Comparison of ENCODE assay signal across 9 cellular contexts in the genomic region with DNA sequence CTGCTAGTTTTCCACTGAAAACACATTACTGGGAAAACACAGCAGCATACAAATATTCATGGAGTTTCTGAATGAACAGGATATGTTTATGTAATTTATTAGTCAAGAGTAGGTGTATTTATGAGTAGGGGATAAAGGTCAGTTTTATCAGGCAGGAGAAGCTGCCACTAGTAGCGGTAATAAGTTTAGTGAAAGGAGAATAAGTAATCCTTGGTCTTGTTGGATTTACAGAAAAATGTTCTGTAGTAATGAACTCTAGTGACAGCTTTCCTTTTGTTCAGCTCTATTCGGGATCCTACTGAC. TPM values are rescaled to one million over a fixed set of nuclear protein-coding genes. Genes with fewer than 3 reads are reported as not detected.
DNase-seq lines count a peak whose midpoint lies in the region; TF ChIP-seq lines count a peak whose summit lies in the region.
"Had no signal": no experiment of that assay in that cellular context is flagged by ENCODE, and none has a peak within 500 bp of the region (broad histone marks: within the 10 kb centered on the region; RNA-seq: fewer than 3 reads in every experiment).

No MANE protein-coding gene starts in this region.

- 57% methylated on average over 2 of the region's 2 CpGs for WGBS in esophagus squamous epithelium, 2 donors

- peak overlapping the region; percentile 64 for H3K4me3 ChIP-seq in GM12875 (ENCODE audit: low read depth, low read length)
- H3K4me3 ChIP-seq in Peyer's patch = peak overlapping the region in 3 of 4 donors; percentile 49 to 60 (median 59)
- peak overlapping the region in 3 of 4 donors; percentile 51 to 77 (median 60) for H3K4me3 ChIP-seq in esophagus squamous epithelium

- peak; percentile 38 to 62 for TF ChIP-seq POLR2A in Peyer's patch (IDR thresholded peaks at IDR 0.05)
- TF ChIP-seq POLR2A in esophagus squamous epithelium (IDR thresholded peaks at IDR 0.05) = no peak

- DNase-seq in Peyer's patch (no peak), esophagus squamous epithelium (lab: John Stamatoyannopoulos, UW) (no peak), progenitor cell of endocrine pancreas (ENCODE audit: low spot score, unreplicated experiment) (no peak), NCI-H446 treated with DMSO at 0.1 percent for 48 hours (lab: John Stamatoyannopoulos, UW) (no peak), NCI-H2227 (lab: John Stamatoyannopoulos, UW; ENCODE audit: unreplicated experiment) (no peak), SKM-1 (lab: John Stamatoyannopoulos, UW; ENCODE audit: unreplicated experiment) (no peak), NCI-H526 treated with DMSO at 0.1 percent for 48 hours (lab: John Stamatoyannopoulos, UW) (no peak)
- DNase-seq: effector CD8-positive, alpha-beta T cell had no signal

- peaks cover 24% of the 10 kb centered on the region for H3K4me1 Mint-ChIP-seq in progenitor cell of endocrine pancreas (ENCODE audit: low read depth)

- TF ChIP-seq CTCF in GM12875 (IDR thresholded peaks at IDR 0.05; ENCODE audit: borderline replicate concordance, insufficient read depth, low read depth, low read length) = no peak
- no peak for TF ChIP-seq CTCF in Peyer's patch (IDR thresholded peaks at IDR 0.05)
- TF ChIP-seq CTCF in esophagus squamous epithelium (IDR thresholded peaks at IDR 0.05) = no peak
- no peak for TF ChIP-seq CTCF in progenitor cell of endocrine pancreas (IDR thresholded peaks at IDR 0.05; ENCODE audit: unreplicated experiment)

- intact Hi-C loops in esophagus squamous epithelium (cut with DNase I) = no loop called here

- H3K36me3 Mint-ChIP-seq in progenitor cell of endocrine pancreas (ENCODE audit: insufficient read depth) = peaks cover 7% of the 10 kb centered on the region

- H3K27ac ChIP-seq in Peyer's patch (peak overlapping the region in 3 of 4 donors; percentile 54 to 79 (median 61)), esophagus squamous epithelium (peak overlapping the region in 2 of 4 donors; percentile 67 to 85)

- no peaks in the 10 kb centered on the region for H3K9me3 Mint-ChIP-seq in progenitor cell of endocrine pancreas (ENCODE audit: low read depth)

- H3K27me3 ChIP-seq in Peyer's patch = no peaks in the 10 kb centered on the region
- H3K27me3 ChIP-seq in esophagus squamous epithelium = no peaks in the 10 kb centered on the region

- H3K9me3 ChIP-seq in Peyer's patch (no peaks in the 10 kb centered on the region), esophagus squamous epithelium (no peaks in the 10 kb centered on the region)

- no peak overlapping the region for H3K27ac Mint-ChIP-seq in progenitor cell of endocrine pancreas

- peaks cover 0 to 5% (median 4%) of the 10 kb centered on the region in 4 donors for H3K4me1 ChIP-seq in Peyer's patch
- peaks cover 13 to 25% (median 16%) of the 10 kb centered on the region in 3 donors for H3K4me1 ChIP-seq in esophagus squamous epithelium

- peaks cover 9% of the 10 kb centered on the region for H3K27me3 Mint-ChIP-seq in progenitor cell of endocrine pancreas

- H3K36me3 ChIP-seq in Peyer's patch = peaks cover 0 to 5% (median 0%) of the 10 kb centered on the region in 3 donors
- H3K36me3 ChIP-seq in esophagus squamous epithelium = peaks cover 0 to 10% (median 0%) of the 10 kb centered on the region in 3 donors

- peak overlapping the region; percentile 99 for H3K4me3 Mint-ChIP-seq in progenitor cell of endocrine pancreas (ENCODE audit: low read depth)

RNA-seq across cellular contexts. Expression of a gene that starts 1.2 kb away (rescaled TPM):
- total RNA-seq in Peyer's patch = 100 to 1,000 TPM in 3 of 4 donors, 10 to 100 TPM in 1; 75.9 to 249 (median 134) TPM
- total RNA-seq in esophagus squamous epithelium = 10 to 100 TPM in 3 of 4 donors, 1 to 10 TPM in 1; 8.3 to 24.8 (median 14.5) TPM
- 47.8 and 49.3 TPM in 2 replicates for total RNA-seq in progenitor cell of endocrine pancreas

RNA-seq across cellular contexts. Expression of a gene that starts 54.2 kb away (rescaled TPM):
- total RNA-seq in Peyer's patch (10 to 100 TPM in 3 of 4 donors, 1 to 10 TPM in 1; 8.9 to 17.2 (median 12.1) TPM), esophagus squamous epithelium (1 to 10 TPM; 6.4 to 8.4 (median 7.4) TPM), progenitor cell of endocrine pancreas (18.6 and 21.0 TPM in 2 replicates)

Comparison
In these comparisons a context has a peak if more than half of its experiments do, and no peak if none do; other contexts are left out.
1. POLR2A ChIP-seq: peak in Peyer's patch (2 of 2); none in esophagus squamous epithelium (0 of 4).
2. Peak in every context shown above with its lines, with median percentiles within 50 percentile points of each other: H3K4me3 ChIP-seq.